In genomic region chr6:49556429-49556837, GRCh38 we compare ENCODE assay signal across 1 cellular context.
TF ChIP-seq lines count a peak whose summit lies in the region.

No MANE protein-coding gene starts in this region.

TF ChIP-seq in K562, 482 proteins besides CTCF, POLR2A, EP300 and RAD21 (continued from another document):
- no peak for TF ChIP-seq ZNF398 (CRISPR knock-in tag; IDR thresholded peaks at IDR 0.05)
- TF ChIP-seq KLF6 (CRISPR knock-in tag; IDR thresholded peaks at IDR 0.05; ENCODE audit: borderline replicate concordance) = no peak
- no peak for TF ChIP-seq ZBTB9 (CRISPR knock-in tag; IDR thresholded peaks at IDR 0.05)
- no peak for TF ChIP-seq RBM17 (IDR thresholded peaks at IDR 0.05; ENCODE audit: borderline replicate concordance, low read depth, low read length)
- TF ChIP-seq MAFK (IDR thresholded peaks at IDR 0.05; ENCODE audit: low read length) = peak; percentile 73
- no peak for TF ChIP-seq KLF13 (tag; IDR thresholded peaks at IDR 0.05; ENCODE audit: borderline replicate concordance, low read depth)
- no peak for TF ChIP-seq ZNF561 (CRISPR knock-in tag; conservative IDR thresholded peaks at IDR 0.05)
- TF ChIP-seq ELF1 (tag; IDR thresholded peaks at IDR 0.05) = peak; percentile 85
- TF ChIP-seq RCOR1 (IDR thresholded peaks at IDR 0.05; ENCODE audit: borderline replicate concordance in 1 of 2, low read depth in 2 of 2, low read length in 2 of 2) = peak; percentile 76 to 95; a peak in 3 of 4 replicates
- no peak for TF ChIP-seq CBX5 (IDR thresholded peaks at IDR 0.05; ENCODE audit: borderline replicate concordance, low read depth)
- peak; percentile 97 for TF ChIP-seq PKNOX1 (IDR thresholded peaks at IDR 0.05)
- TF ChIP-seq BACH1 (tag; IDR thresholded peaks at IDR 0.05) = peak; percentile 45; the same call in 1 of the 2 replicates
- TF ChIP-seq MEIS2 (IDR thresholded peaks at IDR 0.05; ENCODE audit: partially characterized antibody) = peak; percentile 100
- no peak for TF ChIP-seq HINFP (tag; conservative IDR thresholded peaks at IDR 0.05; ENCODE audit: low read depth)
- TF ChIP-seq MEF2A (IDR thresholded peaks at IDR 0.05; ENCODE audit: control insufficient read depth, low read depth, low read length) = no peak
TF ChIP-seq in K562: peak in this region for 71.
